12 cellular contexts compared by ENCODE assay signal in genomic region chr12:95202691-95203476, GRCh38. TPM values are rescaled to one million over a fixed set of nuclear protein-coding genes. Genes with fewer than 3 reads are reported as not detected.
DNase-seq lines count a peak whose midpoint lies in the region; ATAC-seq, FAIRE-seq and TF ChIP-seq lines count a peak whose summit lies in the region.
"Had no signal": no experiment of that assay in that cellular context is flagged by ENCODE, and none has a peak within 500 bp of the region (broad histone marks: within the 10 kb centered on the region; RNA-seq: fewer than 3 reads in every experiment).

No MANE protein-coding gene starts in this region.

- peaks cover 8 to 11% of the 10 kb centered on the region in 2 donors for H3K4me1 Mint-ChIP-seq in stimulated activated naive B cell treated with anti-CD40 and anti-IgM and Interleukin-4, amounts not matched to agents 10 μg/mL and 1 μg/mL and 100 μg/mL, for 72 hours
- peaks cover 6% of the 10 kb centered on the region for H3K4me1 Mint-ChIP-seq in stimulated activated effector memory CD8-positive, alpha-beta T cell treated with anti-CD3 and anti-CD28 coated beads, Interleukin-12 subunit alpha, Interleukin-12 subunit beta, amount 100 ng/mL, for 72 hours

- H3K36me3 ChIP-seq in RWPE2 (ENCODE audit: low read depth): peaks cover 16% of the 10 kb centered on the region
- no peaks in the 10 kb centered on the region for H3K36me3 ChIP-seq in psoas muscle (ENCODE audit: insufficient read depth in 1 of 2, low read depth in 1 of 2)

- no peaks in the 10 kb centered on the region for H3K36me3 Mint-ChIP-seq in stimulated activated naive B cell treated with anti-CD40 and anti-IgM and Interleukin-4, amounts not matched to agents 10 μg/mL and 1 μg/mL and 100 μg/mL, for 72 hours
- no peaks in the 10 kb centered on the region for H3K36me3 Mint-ChIP-seq in stimulated activated effector memory CD8-positive, alpha-beta T cell treated with anti-CD3 and anti-CD28 coated beads, Interleukin-12 subunit alpha, Interleukin-12 subunit beta, amount 100 ng/mL, for 72 hours

- in situ Hi-C loops in G401 (cut with HindIII; ENCODE audit: low sequenced_read_pairs): no loop called here

- no peaks in the 10 kb centered on the region for H3K27me3 ChIP-seq in RWPE2 (ENCODE audit: insufficient read depth, poor library complexity, severe bottlenecking)
- H3K27me3 ChIP-seq in foreskin keratinocyte: no peaks in the 10 kb centered on the region
- no peaks in the 10 kb centered on the region for H3K27me3 ChIP-seq in psoas muscle (ENCODE audit: insufficient read depth in 3 of 3, low read length in 2 of 3)

- peak; percentile 59 for FAIRE-seq in GM19239 (lab: Jason Lieb, UNC)
- FAIRE-seq: G401.6 had no signal

- H3K27ac ChIP-seq in RWPE2 (ENCODE audit: poor library complexity, severe bottlenecking) (peak overlapping the region; percentile 100), foreskin keratinocyte (peak overlapping the region; percentile 100), psoas muscle (no peak overlapping the region)

- DNase-seq in GM19239 (ENCODE audit: insufficient read length, low spot score): no peak
- no peak for DNase-seq in RWPE2 (ENCODE audit: low spot score)
- DNase-seq in foreskin keratinocyte: no peak
- no peak for DNase-seq in stimulated activated naive B cell treated with anti-CD40 and anti-IgM and Interleukin-4, amounts not matched to agents 10 μg/mL and 1 μg/mL and 100 μg/mL, for 72 hours
- no peak for DNase-seq in stimulated activated effector memory CD8-positive, alpha-beta T cell treated with anti-CD3 and anti-CD28 coated beads, Interleukin-12 subunit alpha, Interleukin-12 subunit beta, amount 100 ng/mL, for 72 hours (ENCODE audit: low spot score in 2 of 2)
- DNase-seq in psoas muscle: no peak
- DNase-seq in activated effector memory CD4-positive, alpha-beta T cell treated with Interleukin-2 at 50 U/mL for 16 hours: no peak
- DNase-seq in G401 (ENCODE audit: low spot score): no peak
- DNase-seq: activated naive CD4-positive, alpha-beta T cell treated with anti-CD3 and anti-CD28 coated beads, Interleukin-2, amount 50 U/mL, for 16 hours; NCI-H2081; T-helper 17 cell had no signal

- H3K27me3 Mint-ChIP-seq in stimulated activated naive B cell treated with anti-CD40 and anti-IgM and Interleukin-4, amounts not matched to agents 10 μg/mL and 1 μg/mL and 100 μg/mL, for 72 hours: no peaks in the 10 kb centered on the region

- TF ChIP-seq CTCF in RWPE2 (IDR thresholded peaks at IDR 0.05; ENCODE audit: poor library complexity, severe bottlenecking) (no peak), foreskin keratinocyte (conservative IDR thresholded peaks at IDR 0.05) (no peak), psoas muscle (IDR thresholded peaks at IDR 0.05) (no peak)

- WGBS in psoas muscle, 3 donors: 73 to 76% (median 76%) methylated on average over 3 of the region's 3 CpGs

- intact Hi-C loops in psoas muscle (cut with DNase I): no loop called here

- H3K9me3 ChIP-seq in RWPE2 (ENCODE audit: severe bottlenecking): no peaks in the 10 kb centered on the region
- no peaks in the 10 kb centered on the region for H3K9me3 ChIP-seq in psoas muscle

- H3K9me3 Mint-ChIP-seq in stimulated activated naive B cell treated with anti-CD40 and anti-IgM and Interleukin-4, amounts not matched to agents 10 μg/mL and 1 μg/mL and 100 μg/mL, for 72 hours: no peaks in the 10 kb centered on the region
- H3K9me3 Mint-ChIP-seq in stimulated activated effector memory CD8-positive, alpha-beta T cell treated with anti-CD3 and anti-CD28 coated beads, Interleukin-12 subunit alpha, Interleukin-12 subunit beta, amount 100 ng/mL, for 72 hours: no peaks in the 10 kb centered on the region

- H3K4me3 ChIP-seq in RWPE2 (ENCODE audit: severe bottlenecking): no peak overlapping the region
- no peak overlapping the region for H3K4me3 ChIP-seq in psoas muscle

- peaks cover 78% of the 10 kb centered on the region for H3K4me1 ChIP-seq in RWPE2 (ENCODE audit: insufficient read depth, poor library complexity, severe bottlenecking)
- peaks cover 67% of the 10 kb centered on the region for H3K4me1 ChIP-seq in foreskin keratinocyte
- H3K4me1 ChIP-seq in psoas muscle: peaks cover 11% of the 10 kb centered on the region

- H3K27ac Mint-ChIP-seq in stimulated activated naive B cell treated with anti-CD40 and anti-IgM and Interleukin-4, amounts not matched to agents 10 μg/mL and 1 μg/mL and 100 μg/mL, for 72 hours: peak overlapping the region; percentile 26
- H3K27ac Mint-ChIP-seq in stimulated activated effector memory CD8-positive, alpha-beta T cell treated with anti-CD3 and anti-CD28 coated beads, Interleukin-12 subunit alpha, Interleukin-12 subunit beta, amount 100 ng/mL, for 72 hours: no peak overlapping the region
- H3K27ac Mint-ChIP-seq: T-helper 17 cell had no signal

- no peak overlapping the region for H3K4me3 Mint-ChIP-seq in stimulated activated naive B cell treated with anti-CD40 and anti-IgM and Interleukin-4, amounts not matched to agents 10 μg/mL and 1 μg/mL and 100 μg/mL, for 72 hours
- no peak overlapping the region for H3K4me3 Mint-ChIP-seq in stimulated activated effector memory CD8-positive, alpha-beta T cell treated with anti-CD3 and anti-CD28 coated beads, Interleukin-12 subunit alpha, Interleukin-12 subunit beta, amount 100 ng/mL, for 72 hours
- H3K4me3 Mint-ChIP-seq: T-helper 17 cell had no signal

- ATAC-seq in RWPE2 (ENCODE audit: low read depth): no peak
- ATAC-seq in foreskin keratinocyte: no peak
- no peak for ATAC-seq in stimulated activated naive B cell treated with anti-CD40 and anti-IgM and Interleukin-4, amounts not matched to agents 10 μg/mL and 1 μg/mL and 100 μg/mL, for 72 hours (replicated peaks)
- ATAC-seq in stimulated activated effector memory CD8-positive, alpha-beta T cell treated with anti-CD3 and anti-CD28 coated beads, Interleukin-12 subunit alpha, Interleukin-12 subunit beta, amount 100 ng/mL, for 72 hours: no peak
- no peak for ATAC-seq in psoas muscle
- ATAC-seq: T-helper 17 cell had no signal

RNA-seq across cellular contexts. Expression of gene FGD6, which starts 14.4 kb away (rescaled TPM):
- total RNA-seq in foreskin keratinocyte (55.8 and 65.5 TPM in 2 replicates), psoas muscle (1 to 10 TPM; 2.5 to 7.1 (median 4.4) TPM)
- polyA plus RNA-seq in foreskin keratinocyte (8.6 and 9.3 TPM in 2 replicates), psoas muscle (1 to 10 TPM in 2 of 3 donors, under 1 TPM in 1; 0.96 to 2.8 (median 1.6) TPM)
- total RNA-seq in G401 (2014; rRNA removed; shearing (Covaris generic)): 3.8 and 3.9 TPM in 2 replicates

RNA-seq across cellular contexts. Expression of gene VEZT, which starts 14.7 kb away (rescaled TPM):
- total RNA-seq in foreskin keratinocyte (88.2 and 106 TPM in 2 replicates), psoas muscle (100 to 1,000 TPM in 2 of 4 donors, 10 to 100 TPM in 2; 74.4 to 121 (median 95.3) TPM)
- polyA plus RNA-seq in foreskin keratinocyte (37.5 and 40.4 TPM in 2 replicates), psoas muscle (10 to 100 TPM; 31.6 to 83.2 (median 33.9) TPM)
- 32.2 and 50.3 TPM in 2 replicates for total RNA-seq in G401 (2014; rRNA removed; shearing (Covaris generic))
